ENCODE assay signal across 13 cellular contexts in the genomic region with DNA sequence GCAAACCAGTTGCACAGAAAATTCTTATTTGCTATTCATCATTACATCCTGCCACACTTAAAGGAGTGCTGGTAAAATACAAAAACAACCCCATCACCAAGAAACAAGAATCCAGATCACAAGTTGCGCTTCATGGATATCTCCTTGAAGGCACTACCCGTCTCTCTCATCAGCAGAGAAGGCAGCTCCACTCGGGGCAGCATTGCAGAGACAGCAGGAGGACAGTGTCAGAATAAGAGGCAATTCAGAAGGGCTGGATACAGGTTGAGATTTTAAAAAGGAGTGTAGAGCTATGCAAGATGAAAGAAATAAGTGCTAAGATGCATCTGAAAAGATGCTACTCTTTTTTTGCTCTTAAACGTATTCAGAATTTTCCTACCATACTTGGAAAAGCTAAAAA.
"Had no signal": no experiment of that assay in that cellular context is flagged by ENCODE, and none has a peak within 500 bp of the region (broad histone marks: within the 10 kb centered on the region; RNA-seq: fewer than 3 reads in every experiment).

No MANE protein-coding gene starts in this region.

- H3K4me3 ChIP-seq: esophagus squamous epithelium, lung, pancreas, vagina had no signal

- H3K36me3 ChIP-seq: esophagus squamous epithelium, pancreas, vagina had no signal

- H3K27me3 ChIP-seq: esophagus squamous epithelium, pancreas, vagina had no signal

- DNase-seq: activated CD4-positive, alpha-beta T cell treated with anti-CD3 and anti-CD28 coated beads for 1 hour; activated CD4-positive, alpha-beta T cell treated with anti-CD3 and anti-CD28 coated beads, Interleukin-2, amount 50 U/mL, for 4 hours; activated naive CD4-positive, alpha-beta T cell treated with Interleukin-2 at 50 U/mL for 16 hours; activated T-cell treated with anti-CD3 and anti-CD28 coated beads for 4 hours; esophagus squamous epithelium; immature natural killer cell; pancreas; stimulated activated CD4-positive, alpha-beta T cell treated with anti-CD3 and anti-CD28 coated beads, Interleukin-12 subunit alpha, Interleukin-12 subunit beta, amount 100 ng/mL, for 4 hours; stimulated activated CD4-positive, alpha-beta T cell treated with anti-CD3 and anti-CD28 coated beads, Interleukin-2, amount 100 ng/mL, for 24 hours; T-cell; T-helper 9 cell had no signal

- H3K4me1 ChIP-seq: pancreas, vagina had no signal

- H3K27ac ChIP-seq: pancreas, vagina had no signal

- FAIRE-seq: pancreas had no signal

- ATAC-seq: pancreas, T-cell had no signal

- H3K9me3 ChIP-seq: esophagus squamous epithelium, pancreas, vagina had no signal
